Comparison of ENCODE assay signal across 11 cellular contexts in genomic region chr5:62727184-62727583, GRCh38.
"Had no signal": no experiment of that assay in that cellular context is flagged by ENCODE, and none has a peak within 500 bp of the region (broad histone marks: within the 10 kb centered on the region; RNA-seq: fewer than 3 reads in every experiment).

No MANE protein-coding gene starts in this region.

- ATAC-seq: GM23338, HCT116 had no signal

- H2AFZ ChIP-seq: GM23248, GM23338 had no signal

- H3K4me3 Mint-ChIP-seq: GM23338, H9, HFFc6 had no signal

- H3K27ac Mint-ChIP-seq: GM23338, H9, HFFc6 had no signal

- H3K9me3 ChIP-seq: HAP-1 had no signal

- DNase-seq: GM23248, GOT3, H7, H9, HCEC 1CT, HFFc6 had no signal

- H3K4me1 Mint-ChIP-seq: GM23338, H9 had no signal

- H3K9ac ChIP-seq: GM23248 had no signal

- H3K4me3 ChIP-seq: GM23248, GM23338, HAP-1 had no signal

- FAIRE-seq: H1, H54 had no signal

- H3K9me3 Mint-ChIP-seq: HFFc6 had no signal

- H3K27ac ChIP-seq: GM23248 had no signal

- H3K36me3 ChIP-seq: HAP-1 had no signal

- H3K4me1 ChIP-seq: HAP-1 had no signal

- H3K4me2 ChIP-seq: GM23338 had no signal
